In the genomic region with DNA sequence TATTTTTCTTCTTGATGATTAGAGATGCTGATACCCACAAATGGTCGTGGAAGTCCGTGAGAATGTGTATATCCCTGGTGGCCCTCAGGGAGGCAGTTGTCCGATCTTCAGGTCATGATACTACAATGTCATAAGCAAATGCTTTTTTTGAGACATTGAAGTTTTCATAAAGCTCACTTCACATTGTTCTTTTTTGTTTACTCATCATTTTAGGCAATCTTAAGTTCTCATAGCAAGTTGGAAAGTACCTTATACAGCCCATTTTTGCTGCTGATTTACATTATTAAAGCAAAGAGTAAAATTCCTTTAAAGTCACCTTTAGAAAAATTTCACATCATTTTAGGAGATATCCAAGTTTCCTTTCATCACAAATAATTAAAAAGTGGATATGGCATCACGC, we compare ENCODE assay signal across 32 cellular contexts.
"Had no signal": no experiment of that assay in that cellular context is flagged by ENCODE, and none has a peak within 500 bp of the region (broad histone marks: within the 10 kb centered on the region; RNA-seq: fewer than 3 reads in every experiment).

No MANE protein-coding gene starts in this region.

- DNase-seq: activated B cell treated with CpG ODN at 0.5 μM for 24 hours; activated CD4-positive, alpha-beta memory T cell treated with anti-CD3 and anti-CD28 coated beads for 36 hours; activated CD4-positive, alpha-beta T cell treated with anti-CD3 and anti-CD28 coated beads for 4 hours; activated CD4-positive, alpha-beta T cell treated with anti-CD3 and anti-CD28 coated beads, Interleukin-2, amount 10 ng/mL, durations not matched to agents 24 days and 14 days; activated CD4-positive, alpha-beta T cell treated with anti-CD3 and anti-CD28 coated beads, Interleukin-2, amount 50 U/mL, for 1 hour; activated CD4-positive, alpha-beta T cell treated with anti-CD3 and anti-CD28 coated beads, Interleukin-2, amount 50 U/mL, for 4 hours; activated CD4-positive, CD25-positive, alpha-beta regulatory T cell treated with anti-CD3 and anti-CD28 coated beads, Interleukin-2, amount 50 U/mL, for 72 hours; activated CD8-positive, alpha-beta memory T cell treated with anti-CD3 and anti-CD28 coated beads, Interleukin-2, amount 50 U/mL, for 4 hours; activated CD8-positive, alpha-beta T cell treated with anti-CD3 and anti-CD28 coated beads for 36 hours; activated effector memory CD4-positive, alpha-beta T cell treated with anti-CD3 and anti-CD28 coated beads, Interleukin-2, amount 50 U/mL, for 16 hours; activated gamma-delta T cell treated with Interleukin-2 at 50 U/mL for 16 hours; activated naive CD4-positive, alpha-beta T cell; activated naive CD4-positive, alpha-beta T cell treated with anti-CD3 and anti-CD28 coated beads for 36 hours; activated naive CD4-positive, alpha-beta T cell treated with anti-CD3 and anti-CD28 coated beads, Interleukin-2, amount 50 U/mL, for 16 hours; activated naive CD8-positive, alpha-beta T cell treated with anti-CD3 and anti-CD28 coated beads for 36 hours; activated T-cell treated with anti-CD3 and anti-CD28 coated beads for 4 hours; activated T-cell treated with anti-CD3 and anti-CD28 coated beads, Interleukin-2, amount 50 U/mL, for 1 hour; activated T-cell treated with anti-CD3 and anti-CD28 coated beads, Interleukin-2, amount 50 U/mL, for 4 hours; activated T-cell treated with anti-CD3 and anti-CD28 coated beads, Interleukin-2, amount 50 U/mL, for 72 hours; adrenal gland; amniotic stem cell; aorta; body of pancreas; brain microvascular endothelial cell; central memory CD4-positive, alpha-beta T cell; T-helper 2 cell; T-helper 9 cell had no signal

- H3K4me1 ChIP-seq: adrenal gland, body of pancreas, breast epithelium had no signal

- H3K27me3 ChIP-seq: adrenal gland, body of pancreas, brain microvascular endothelial cell, breast epithelium had no signal

- H3K27ac ChIP-seq: adrenal gland, body of pancreas, brain microvascular endothelial cell, breast epithelium, VCaP had no signal

- H3K4me3 ChIP-seq: adrenal gland, body of pancreas, breast epithelium had no signal

- FAIRE-seq: astrocyte, colon, TTC549 had no signal

- ATAC-seq: activated T-cell treated with anti-CD3 and anti-CD28 coated beads, Interleukin-2, amount 50 U/mL, for 4 hours; body of pancreas had no signal

- H3K36me3 ChIP-seq: adrenal gland, brain microvascular endothelial cell, breast epithelium had no signal

- H3K9me3 ChIP-seq: adrenal gland, body of pancreas, breast epithelium had no signal
